ENCODE assay signal across 8 cellular contexts in the genomic region with DNA sequence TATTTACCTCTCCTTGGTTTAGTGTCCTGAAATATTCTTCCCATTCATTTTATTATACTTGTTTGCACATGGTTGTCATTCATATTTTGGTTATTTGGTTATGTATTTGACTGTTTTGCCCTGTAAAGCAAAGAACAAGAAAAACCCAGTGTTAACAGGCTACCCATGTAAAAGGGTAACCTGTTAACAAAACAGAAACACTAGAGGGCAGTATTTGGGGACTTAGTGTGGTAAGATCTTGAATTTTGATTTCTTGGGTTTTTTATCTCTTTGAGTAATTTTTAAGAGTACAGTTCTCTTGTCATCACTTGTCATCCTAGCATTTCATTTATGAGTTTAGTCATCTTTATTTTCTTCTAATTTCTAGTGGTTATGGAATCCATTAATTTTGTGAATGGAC. TPM values are rescaled to one million over a fixed set of nuclear protein-coding genes. Genes with fewer than 3 reads are reported as not detected.
DNase-seq lines count a peak whose midpoint lies in the region; ATAC-seq and TF ChIP-seq lines count a peak whose summit lies in the region.

No MANE protein-coding gene starts in this region.

- CTCF ChIA-PET in HEK293T (lab: Yijun Ruan, JAX): no interaction called here
- CTCF ChIA-PET in WTC11 (lab: Charles Lee): interaction anchor here (0.6 to 2.2 kb wide), 17 partner anchors 10 to 244 kb away, joined by 3 to 12 read pairs (median 4); no protein-coding TSS in a partner anchor

- H3K9me3 ChIP-seq in lower lobe of right lung: no peaks in the 10 kb centered on the region

- no peaks in the 10 kb centered on the region for H3K27me3 Mint-ChIP-seq in WTC11 (ENCODE audit: low read depth)
- no peaks in the 10 kb centered on the region for H3K27me3 Mint-ChIP-seq in T-helper 2 cell treated with Interferon-gamma antibody and Interleukin-4, amounts not matched to agents 5 μg/mL and 100 μg/mL, for 36 hours (ENCODE audit: low read depth)

- H3K4me3 ChIP-seq in lower lobe of right lung: no peak overlapping the region

- in situ Hi-C loops in Caki2 (cut with HindIII; ENCODE audit: low pct_unique_long_range_greater_than_20kb, low sequenced_read_pairs): no loop called here

- no peak overlapping the region for H3K27ac Mint-ChIP-seq in WTC11
- H3K27ac Mint-ChIP-seq in T-helper 2 cell treated with Interferon-gamma antibody and Interleukin-4, amounts not matched to agents 5 μg/mL and 100 μg/mL, for 36 hours: no peak overlapping the region

- H3K36me3 ChIP-seq in lower lobe of right lung: peaks cover 55% of the 10 kb centered on the region

- H3K36me3 Mint-ChIP-seq in WTC11: no peaks in the 10 kb centered on the region
- H3K36me3 Mint-ChIP-seq in T-helper 2 cell treated with Interferon-gamma antibody and Interleukin-4, amounts not matched to agents 5 μg/mL and 100 μg/mL, for 36 hours (ENCODE audit: low read depth): peaks cover 6% of the 10 kb centered on the region

- POLR2A ChIA-PET in HEK293T (lab: Yijun Ruan, JAX) (no interaction called here), WTC11 (lab: Charles Lee) (no interaction called here)

- ATAC-seq in WTC11: no peak
- ATAC-seq in lower lobe of right lung: no peak
- ATAC-seq in GM19351 (IDR thresholded peaks at IDR 0.05; ENCODE audit: unreplicated experiment): no peak

- peaks cover 4% of the 10 kb centered on the region; the same call in 1 of the 2 replicates for H3K4me1 Mint-ChIP-seq in WTC11
- peaks cover 5% of the 10 kb centered on the region for H3K4me1 Mint-ChIP-seq in T-helper 2 cell treated with Interferon-gamma antibody and Interleukin-4, amounts not matched to agents 5 μg/mL and 100 μg/mL, for 36 hours (ENCODE audit: low read depth)

- TF ChIP-seq CTCF in WTC11 (IDR thresholded peaks at IDR 0.05) (peak; percentile 25; the same call in 1 of the 2 replicates), lower lobe of right lung (IDR thresholded peaks at IDR 0.05) (peak; percentile 37)

- DNase-seq in Caki2 (ENCODE audit: low read depth): peak; percentile 8
- DNase-seq in HEK293T (ENCODE audit: extremely low spot score): peak; percentile 46
- DNase-seq in WTC11 (ENCODE audit: low spot score): no peak
- no peak for DNase-seq in lower lobe of right lung
- no peak for DNase-seq in putamen (ENCODE audit: low spot score)
- no peak for DNase-seq in T-helper 2 cell treated with Interferon-gamma antibody and Interleukin-4, amounts not matched to agents 5 μg/mL and 100 μg/mL, for 36 hours (ENCODE audit: low spot score)
- no peak for DNase-seq in effector CD8-positive, alpha-beta T cell (lab: John Stamatoyannopoulos, UW)

- H3K4me3 Mint-ChIP-seq in WTC11: no peak overlapping the region
- H3K4me3 Mint-ChIP-seq in T-helper 2 cell treated with Interferon-gamma antibody and Interleukin-4, amounts not matched to agents 5 μg/mL and 100 μg/mL, for 36 hours: no peak overlapping the region

- H3K9me3 Mint-ChIP-seq in WTC11: no peaks in the 10 kb centered on the region
- H3K9me3 Mint-ChIP-seq in T-helper 2 cell treated with Interferon-gamma antibody and Interleukin-4, amounts not matched to agents 5 μg/mL and 100 μg/mL, for 36 hours: no peaks in the 10 kb centered on the region

- H3K4me1 ChIP-seq in lower lobe of right lung: peaks cover 4% of the 10 kb centered on the region

- intact Hi-C loops in lower lobe of right lung (cut with DNase I): no loop called here

- no peak overlapping the region for H3K27ac ChIP-seq in lower lobe of right lung

- H3K27me3 ChIP-seq in lower lobe of right lung (ENCODE audit: low read depth): no peaks in the 10 kb centered on the region

TF ChIP-seq in HEK293T, 16 proteins besides CTCF, POLR2A, EP300 and RAD21:
- TF ChIP-seq, protein P1, sequence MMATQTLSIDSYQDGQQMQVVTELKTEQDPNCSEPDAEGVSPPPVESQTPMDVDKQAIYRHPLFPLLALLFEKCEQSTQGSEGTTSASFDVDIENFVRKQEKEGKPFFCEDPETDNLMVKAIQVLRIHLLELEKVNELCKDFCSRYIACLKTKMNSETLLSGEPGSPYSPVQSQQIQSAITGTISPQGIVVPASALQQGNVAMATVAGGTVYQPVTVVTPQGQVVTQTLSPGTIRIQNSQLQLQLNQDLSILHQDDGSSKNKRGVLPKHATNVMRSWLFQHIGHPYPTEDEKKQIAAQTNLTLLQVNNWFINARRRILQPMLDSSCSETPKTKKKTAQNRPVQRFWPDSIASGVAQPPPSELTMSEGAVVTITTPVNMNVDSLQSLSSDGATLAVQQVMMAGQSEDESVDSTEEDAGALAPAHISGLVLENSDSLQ (IDR thresholded peaks at IDR 0.05): no peak
- TF ChIP-seq ARNT (IDR thresholded peaks at IDR 0.05) (no peak), FOXK2 (IDR thresholded peaks at IDR 0.05) (no peak), NFRKB (IDR thresholded peaks at IDR 0.05) (no peak), CTBP1 (IDR thresholded peaks at IDR 0.05; ENCODE audit: borderline replicate concordance) (no peak), SUZ12 (IDR thresholded peaks at IDR 0.05) (no peak), TARDBP (IDR thresholded peaks at IDR 0.05) (no peak), FOXM1 (IDR thresholded peaks at IDR 0.05; ENCODE audit: borderline replicate concordance) (no peak), HDGF (IDR thresholded peaks at IDR 0.05; ENCODE audit: borderline replicate concordance) (no peak), ELF4 (IDR thresholded peaks at IDR 0.05) (no peak), ZNF384 (IDR thresholded peaks at IDR 0.05) (no peak), FOXA1 (IDR thresholded peaks at IDR 0.05) (no peak), BHLHE40 (IDR thresholded peaks at IDR 0.05; ENCODE audit: borderline replicate concordance) (no peak), SP1 (IDR thresholded peaks at IDR 0.05) (no peak), L3MBTL2 (conservative IDR thresholded peaks at IDR 0.05) (no peak), LEF1 (IDR thresholded peaks at IDR 0.05; ENCODE audit: borderline replicate concordance) (no peak)

TF ChIP-seq in WTC11, 78 proteins besides CTCF, POLR2A, EP300 and RAD21 (continues in another document):
- TF ChIP-seq CREB1 (CRISPR knock-in tag; IDR thresholded peaks at IDR 0.05) (no peak), NFE2L1 (CRISPR knock-in tag; IDR thresholded peaks at IDR 0.05) (no peak), TEAD4 (CRISPR knock-in tag; IDR thresholded peaks at IDR 0.05) (no peak), ZNF416 (CRISPR knock-in tag; IDR thresholded peaks at IDR 0.05) (no peak), ZNF423 (CRISPR knock-in tag; IDR thresholded peaks at IDR 0.05) (no peak), PRRX2 (CRISPR knock-in tag; IDR thresholded peaks at IDR 0.05) (no peak), NFATC4 (CRISPR knock-in tag; IDR thresholded peaks at IDR 0.05) (no peak), ZNF121 (CRISPR knock-in tag; IDR thresholded peaks at IDR 0.05) (no peak), IRF2 (CRISPR knock-in tag; IDR thresholded peaks at IDR 0.05; ENCODE audit: borderline replicate concordance, low read depth) (no peak), NFYB (CRISPR knock-in tag; conservative IDR thresholded peaks at IDR 0.05; ENCODE audit: low read depth) (no peak)
- TF ChIP-seq, protein P2, sequence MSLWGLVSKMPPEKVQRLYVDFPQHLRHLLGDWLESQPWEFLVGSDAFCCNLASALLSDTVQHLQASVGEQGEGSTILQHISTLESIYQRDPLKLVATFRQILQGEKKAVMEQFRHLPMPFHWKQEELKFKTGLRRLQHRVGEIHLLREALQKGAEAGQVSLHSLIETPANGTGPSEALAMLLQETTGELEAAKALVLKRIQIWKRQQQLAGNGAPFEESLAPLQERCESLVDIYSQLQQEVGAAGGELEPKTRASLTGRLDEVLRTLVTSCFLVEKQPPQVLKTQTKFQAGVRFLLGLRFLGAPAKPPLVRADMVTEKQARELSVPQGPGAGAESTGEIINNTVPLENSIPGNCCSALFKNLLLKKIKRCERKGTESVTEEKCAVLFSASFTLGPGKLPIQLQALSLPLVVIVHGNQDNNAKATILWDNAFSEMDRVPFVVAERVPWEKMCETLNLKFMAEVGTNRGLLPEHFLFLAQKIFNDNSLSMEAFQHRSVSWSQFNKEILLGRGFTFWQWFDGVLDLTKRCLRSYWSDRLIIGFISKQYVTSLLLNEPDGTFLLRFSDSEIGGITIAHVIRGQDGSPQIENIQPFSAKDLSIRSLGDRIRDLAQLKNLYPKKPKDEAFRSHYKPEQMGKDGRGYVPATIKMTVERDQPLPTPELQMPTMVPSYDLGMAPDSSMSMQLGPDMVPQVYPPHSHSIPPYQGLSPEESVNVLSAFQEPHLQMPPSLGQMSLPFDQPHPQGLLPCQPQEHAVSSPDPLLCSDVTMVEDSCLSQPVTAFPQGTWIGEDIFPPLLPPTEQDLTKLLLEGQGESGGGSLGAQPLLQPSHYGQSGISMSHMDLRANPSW (CRISPR knock-in tag; conservative IDR thresholded peaks at IDR 0.05; ENCODE audit: low read depth): no peak
- TF ChIP-seq, protein P3, sequence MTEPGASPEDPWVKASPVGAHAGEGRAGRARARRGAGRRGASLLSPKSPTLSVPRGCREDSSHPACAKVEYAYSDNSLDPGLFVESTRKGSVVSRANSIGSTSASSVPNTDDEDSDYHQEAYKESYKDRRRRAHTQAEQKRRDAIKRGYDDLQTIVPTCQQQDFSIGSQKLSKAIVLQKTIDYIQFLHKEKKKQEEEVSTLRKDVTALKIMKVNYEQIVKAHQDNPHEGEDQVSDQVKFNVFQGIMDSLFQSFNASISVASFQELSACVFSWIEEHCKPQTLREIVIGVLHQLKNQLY (CRISPR knock-in tag; IDR thresholded peaks at IDR 0.05): no peak
- TF ChIP-seq, protein P4, sequence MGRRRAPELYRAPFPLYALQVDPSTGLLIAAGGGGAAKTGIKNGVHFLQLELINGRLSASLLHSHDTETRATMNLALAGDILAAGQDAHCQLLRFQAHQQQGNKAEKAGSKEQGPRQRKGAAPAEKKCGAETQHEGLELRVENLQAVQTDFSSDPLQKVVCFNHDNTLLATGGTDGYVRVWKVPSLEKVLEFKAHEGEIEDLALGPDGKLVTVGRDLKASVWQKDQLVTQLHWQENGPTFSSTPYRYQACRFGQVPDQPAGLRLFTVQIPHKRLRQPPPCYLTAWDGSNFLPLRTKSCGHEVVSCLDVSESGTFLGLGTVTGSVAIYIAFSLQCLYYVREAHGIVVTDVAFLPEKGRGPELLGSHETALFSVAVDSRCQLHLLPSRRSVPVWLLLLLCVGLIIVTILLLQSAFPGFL (CRISPR knock-in tag; IDR thresholded peaks at IDR 0.05; ENCODE audit: borderline replicate concordance): no peak
- TF ChIP-seq, protein P5, sequence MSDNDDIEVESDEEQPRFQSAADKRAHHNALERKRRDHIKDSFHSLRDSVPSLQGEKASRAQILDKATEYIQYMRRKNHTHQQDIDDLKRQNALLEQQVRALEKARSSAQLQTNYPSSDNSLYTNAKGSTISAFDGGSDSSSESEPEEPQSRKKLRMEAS (CRISPR knock-in tag; IDR thresholded peaks at IDR 0.05): no peak

RNA-seq across cellular contexts. Expression of a gene that starts 51.3 kb away (rescaled TPM):
- total RNA-seq in Caki2 (2014; rRNA removed; shearing (Covaris generic); ENCODE audit: low replicate concordance): 26.4 and 32.6 TPM in 2 replicates
- 40.7 to 46.2 TPM (median 41.3 TPM) in 3 replicates for total RNA-seq in WTC11 (2021)
- 36.9 TPM for total RNA-seq in lower lobe of right lung

RNA-seq across cellular contexts. Expression of a gene that starts 51.3 kb away (rescaled TPM):
- total RNA-seq in Caki2 (2014; rRNA removed; shearing (Covaris generic); ENCODE audit: low replicate concordance): 72.6 and 81.5 TPM in 2 replicates
- 21.8 to 23.8 TPM (median 22.0 TPM) in 3 replicates for total RNA-seq in WTC11 (2021)
- total RNA-seq in lower lobe of right lung: 12.9 TPM

Comparison
In these comparisons a context has a peak if more than half of its experiments do, and no peak if none do; other contexts are left out.
1. DNase-seq: peak in Caki2 (single experiment) and HEK293T (single experiment); none in WTC11 (single experiment), lower lobe of right lung (single experiment), putamen (single experiment), T-helper 2 cell treated with Interferon-gamma antibody and Interleukin-4, amounts not matched to agents 5 μg/mL and 100 μg/mL, for 36 hours (single experiment) and effector CD8-positive, alpha-beta T cell (single experiment).